In the genomic region with DNA sequence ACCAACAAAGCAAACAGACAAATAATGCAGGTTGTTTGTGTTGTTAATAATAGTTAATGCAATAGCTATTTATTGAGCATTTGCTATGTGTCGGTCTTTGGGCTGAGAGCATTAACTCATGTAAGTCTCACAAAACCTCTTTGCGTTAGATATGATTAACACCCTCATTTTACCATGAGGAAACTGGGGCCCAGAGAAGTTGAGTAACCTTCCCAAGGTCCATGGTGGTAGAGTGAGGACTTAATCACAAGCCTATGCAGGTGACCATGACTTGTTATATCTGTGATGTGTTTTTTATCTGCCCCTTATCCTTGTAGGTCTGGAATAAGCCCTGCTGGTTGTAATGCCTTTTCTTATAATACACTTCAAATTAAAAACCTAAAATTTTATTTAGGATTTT, we compare ENCODE assay signal across 22 cellular contexts.
"Had no signal": no experiment of that assay in that cellular context is flagged by ENCODE, and none has a peak within 500 bp of the region (broad histone marks: within the 10 kb centered on the region; RNA-seq: fewer than 3 reads in every experiment).

No MANE protein-coding gene starts in this region.

- H3K4me3 ChIP-seq: ascending aorta, body of pancreas, cardiac muscle cell had no signal

- H3K27ac ChIP-seq: ascending aorta, body of pancreas, cardiac muscle cell had no signal

- H3K27me3 ChIP-seq: ascending aorta, body of pancreas, cardiac muscle cell had no signal

- DNase-seq: activated B cell treated with CpG ODN at 0.5 μM for 24 hours; activated CD4-positive, alpha-beta memory T cell treated with anti-CD3 and anti-CD28 coated beads for 36 hours; activated CD4-positive, alpha-beta T cell treated with anti-CD3 and anti-CD28 coated beads for 1 hour; activated CD4-positive, alpha-beta T cell treated with anti-CD3 and anti-CD28 coated beads, Interleukin-2, amount 10 ng/mL, durations not matched to agents 7 days and 5 days; activated CD8-positive, alpha-beta memory T cell treated with anti-CD3 and anti-CD28 coated beads for 24 hours; activated effector memory CD4-positive, alpha-beta T cell treated with anti-CD3 and anti-CD28 coated beads, Interleukin-2, amount 50 U/mL, for 16 hours; activated naive CD4-positive, alpha-beta T cell treated with Interleukin-2 at 50 U/mL for 16 hours; activated naive CD8-positive, alpha-beta T cell treated with anti-CD3 and anti-CD28 coated beads, Interleukin-2, amount 50 U/mL, for 24 hours; activated T-cell treated with anti-CD3 and anti-CD28 coated beads, Interleukin-2, amount 50 U/mL, for 4 hours; amniotic stem cell; body of pancreas; Karpas-422; NCI-H146; NCI-H187 treated with DMSO at 0.1 percent for 48 hours; NCI-H2081 treated with DMSO at 0.1 percent for 48 hours; NCI-H69; SHP77 treated with DMSO at 0.1 percent for 48 hours; T-helper 2 cell; T1000 had no signal

- H3K9me3 ChIP-seq: ascending aorta, body of pancreas had no signal

- ATAC-seq: activated naive CD4-positive, alpha-beta T cell treated with anti-CD3 and anti-CD28 coated beads, Interleukin-2, amount 50 U/mL, for 72 hours; activated naive CD8-positive, alpha-beta T cell treated with anti-CD3 and anti-CD28 coated beads, Interleukin-2, amount 50 U/mL, for 24 hours; activated T-cell treated with anti-CD3 and anti-CD28 coated beads, Interleukin-2, amount 50 U/mL, for 4 hours; body of pancreas had no signal

- H3K36me3 ChIP-seq: ascending aorta, cardiac muscle cell had no signal

- H3K4me1 ChIP-seq: ascending aorta, body of pancreas had no signal
